ENCODE assay signal across 12 cellular contexts in genomic region chr3:103218146-103218545, GRCh38.
A peak's percentile ranks its signal among the peaks of the same experiment; 100 is the strongest.
DNase-seq lines count a peak whose midpoint lies in the region; ATAC-seq, FAIRE-seq and TF ChIP-seq lines count a peak whose summit lies in the region.
"Had no signal": no experiment of that assay in that cellular context is flagged by ENCODE, and none has a peak within 500 bp of the region (broad histone marks: within the 10 kb centered on the region; RNA-seq: fewer than 3 reads in every experiment).

No MANE protein-coding gene starts in this region.

- H3K4me2 ChIP-seq in astrocyte (ENCODE audit: low read length): peak overlapping the region; percentile 36

- H4K20me1 ChIP-seq in astrocyte (ENCODE audit: insufficient read depth, low read length): no peaks in the 10 kb centered on the region

- H3K9ac ChIP-seq in astrocyte (ENCODE audit: low read length): no peak overlapping the region

- 40 to 43% methylated on average over 1 of the region's 1 CpG for WGBS in lower leg skin, 2 donors

- no peaks in the 10 kb centered on the region for H3K9me3 ChIP-seq in astrocyte (ENCODE audit: insufficient read depth, low read depth, low read length)
- H3K9me3 ChIP-seq in left ventricle myocardium inferior (replicated peaks): no peaks in the 10 kb centered on the region

- H3K36me3 Mint-ChIP-seq in astrocyte (ENCODE audit: low read depth, unreplicated experiment): no peaks in the 10 kb centered on the region
- H3K36me3 Mint-ChIP-seq: naive B cell had no signal

- H3K79me2 ChIP-seq in astrocyte (ENCODE audit: insufficient read depth, low read length): no peaks in the 10 kb centered on the region

- ATAC-seq in GM18861 (IDR thresholded peaks at IDR 0.05; ENCODE audit: unreplicated experiment) (peak; percentile 99), GM21529 (IDR thresholded peaks at IDR 0.05; ENCODE audit: unreplicated experiment) (peak; percentile 100), HG03159 (IDR thresholded peaks at IDR 0.05; ENCODE audit: unreplicated experiment) (peak; percentile 100)

- no peak for TF ChIP-seq POLR2A in lower leg skin (IDR thresholded peaks at IDR 0.05)

- no peaks in the 10 kb centered on the region for H3K27me3 ChIP-seq in astrocyte (ENCODE audit: insufficient read depth, low read length)
- H3K27me3 ChIP-seq in left ventricle myocardium inferior (ENCODE audit: low read depth): no peaks in the 10 kb centered on the region

- no peaks in the 10 kb centered on the region for H3K9me3 Mint-ChIP-seq in astrocyte (ENCODE audit: unreplicated experiment)

- no peaks in the 10 kb centered on the region for H3K27me3 Mint-ChIP-seq in astrocyte (ENCODE audit: low read depth, unreplicated experiment)
- H3K27me3 Mint-ChIP-seq: naive B cell had no signal

- peaks cover 10% of the 10 kb centered on the region for H3K4me1 Mint-ChIP-seq in astrocyte (ENCODE audit: low read depth, unreplicated experiment)
- H3K4me1 Mint-ChIP-seq: naive B cell had no signal

- H3K27ac ChIP-seq in astrocyte (ENCODE audit: low read depth, low read length) (peak overlapping the region; percentile 54), left ventricle myocardium inferior (replicated peaks) (no peak overlapping the region)

- peak overlapping the region; percentile 64 for H2AFZ ChIP-seq in astrocyte (ENCODE audit: low read depth, low read length)

- H3K4me3 ChIP-seq in astrocyte (ENCODE audit: insufficient read depth, low read depth, low read length): no peak overlapping the region
- no peak overlapping the region for H3K4me3 ChIP-seq in lower leg skin (ENCODE audit: low read depth, poor library complexity, severe bottlenecking)
- H3K4me3 ChIP-seq in left ventricle myocardium inferior: no peak overlapping the region

- H3K4me3 Mint-ChIP-seq in astrocyte (ENCODE audit: unreplicated experiment): no peak overlapping the region
- H3K4me3 Mint-ChIP-seq: naive B cell had no signal

- H3K27ac Mint-ChIP-seq in astrocyte (ENCODE audit: unreplicated experiment): peak overlapping the region; percentile 85
- H3K27ac Mint-ChIP-seq: naive B cell had no signal

- peak; percentile 4 for DNase-seq in astrocyte (ENCODE audit: low read depth)
- DNase-seq in activated T-cell treated with anti-CD3 and anti-CD28 coated beads, Interleukin-2, amount 50 U/mL, for 48 hours: no peak
- DNase-seq in lower leg skin (ENCODE audit: low spot score in 2 of 2): no peak
- DNase-seq in DMS114 treated with DMSO at 0.1 percent for 48 hours (lab: John Stamatoyannopoulos, UW; ENCODE audit: unreplicated experiment): no peak
- DNase-seq in left ventricle myocardium inferior: no peak
- DNase-seq: caudate nucleus, DMS153, naive B cell had no signal

- FAIRE-seq in astrocyte (lab: Jason Lieb, UNC): no peak
- FAIRE-seq: frontal cortex had no signal

- H3K36me3 ChIP-seq in astrocyte (ENCODE audit: insufficient read depth, low read length) (no peaks in the 10 kb centered on the region), left ventricle myocardium inferior (no peaks in the 10 kb centered on the region)

- intact Hi-C loops in lower leg skin (cut with DNase I; ENCODE audit: low total_unique reads) (no loop called here), left ventricle myocardium inferior (cut with micrococcal nuclease) (no loop called here)

- peaks cover 9% of the 10 kb centered on the region for H3K4me1 ChIP-seq in astrocyte (ENCODE audit: insufficient read depth, low read length)
- H3K4me1 ChIP-seq in left ventricle myocardium inferior: no peaks in the 10 kb centered on the region

- TF ChIP-seq CTCF in astrocyte (IDR thresholded peaks at IDR 0.05; ENCODE audit: insufficient read depth, low read depth, low read length): no peak
- no peak for TF ChIP-seq CTCF in lower leg skin (IDR thresholded peaks at IDR 0.05)
- TF ChIP-seq CTCF in left ventricle myocardium inferior (IDR thresholded peaks at IDR 0.05; ENCODE audit: borderline replicate concordance): no peak
